7 cellular contexts compared by ENCODE assay signal in genomic region chrX:12947545-12948235, GRCh38. TPM values are rescaled to one million over a fixed set of nuclear protein-coding genes. Genes with fewer than 3 reads are reported as not detected.
DNase-seq lines count a peak whose midpoint lies in the region; ATAC-seq, FAIRE-seq and TF ChIP-seq lines count a peak whose summit lies in the region.

No MANE protein-coding gene starts in this region.

- intact Hi-C loops in K562 (cut with micrococcal nuclease): loop anchor here (1.0 kb wide), 1 partner anchor 541 kb away; no protein-coding TSS in a partner anchor

- H3K79me2 ChIP-seq in Loucy (ENCODE audit: insufficient read depth, low read length) (peaks cover 50% of the 10 kb centered on the region), K562 (ENCODE audit: control insufficient read depth, insufficient read depth, low read length) (no peaks in the 10 kb centered on the region; the same call in 2 of the 3 replicates)

- peak overlapping the region; percentile 71 for H3K9ac ChIP-seq in Loucy (ENCODE audit: low read depth, low read length, poor library complexity, severe bottlenecking)
- H3K9ac ChIP-seq in K562 (ENCODE audit: insufficient read depth in 1 of 2, low read depth in 2 of 2, low read length in 2 of 2): peak overlapping the region in 1 of 2 experiments; percentile 54; a peak in 2 of 4 replicates

- POLR2A ChIA-PET in K562 (lab: Yijun Ruan, JAX): interaction anchor here (1.2 to 1.6 kb wide), 4 partner anchors 17 to 355 kb away, joined by 3 to 10 read pairs (median 5); no protein-coding TSS in a partner anchor

- CTCF ChIA-PET in K562 (lab: Yijun Ruan, JAX; ENCODE audit: low intra/inter-chr PET ratio): interaction anchor here (0.8 to 1.2 kb wide), 2 partner anchors 27 to 540 kb away, joined by 4 to 9 read pairs; no protein-coding TSS in a partner anchor

- H3K27me3 ChIP-seq in Loucy (ENCODE audit: insufficient read depth, low read length, poor library complexity, severe bottlenecking) (no peaks in the 10 kb centered on the region), K562 (ENCODE audit: control insufficient read depth in 2 of 2, insufficient read depth in 2 of 2, low read length in 2 of 2) (no peaks in the 10 kb centered on the region)

- no peak for TF ChIP-seq POLR2A in K562 (conservative IDR thresholded peaks at IDR 0.05)

- H3K4me3 ChIP-seq in Loucy (ENCODE audit: low read length, poor library complexity, severe bottlenecking) (peak overlapping the region; percentile 47), K562 (no peak overlapping the region)

- H3K4me2 ChIP-seq in Loucy (ENCODE audit: low read depth, low read length, poor library complexity, severe bottlenecking): peak overlapping the region; percentile 65
- peak overlapping the region; percentile 0; the same call in 1 of the 2 replicates for H3K4me2 ChIP-seq in K562 (ENCODE audit: insufficient read depth, low read length)

- H3K27ac ChIP-seq in K562 (ENCODE audit: extremely low read depth, low read depth, low read length): peak overlapping the region; percentile 79; the same call in 2 of the 3 replicates

- in situ Hi-C loops in K562 (cut with MboI): no loop called here

- no peak overlapping the region for H3K4me3 Mint-ChIP-seq in nephron

- no peak for TF ChIP-seq CTCF in Loucy (conservative IDR thresholded peaks at IDR 0.05; ENCODE audit: low read length)
- TF ChIP-seq CTCF in K562 (IDR thresholded peaks at IDR 0.05 in 2 of 3, conservative IDR thresholded peaks at IDR 0.05 in 1 of 3; ENCODE audit: insufficient read depth in 2 of 3, low read depth in 1 of 3, low read length in 3 of 3): no peak
- TF ChIP-seq CTCF in nephron (IDR thresholded peaks at IDR 0.05; ENCODE audit: unreplicated experiment in 3 of 3): no peak

- peaks cover 42% of the 10 kb centered on the region for H3K4me1 Mint-ChIP-seq in nephron

- H4K20me1 ChIP-seq in Loucy (ENCODE audit: insufficient read depth, low read length, poor library complexity, severe bottlenecking) (no peaks in the 10 kb centered on the region), K562 (replicated peaks; ENCODE audit: control insufficient read depth, insufficient read depth, low read length) (no peaks in the 10 kb centered on the region)

- H3K27me3 Mint-ChIP-seq in nephron (ENCODE audit: low read depth): no peaks in the 10 kb centered on the region

- TF ChIP-seq RAD21 in K562 (CRISPR knock-in tag; conservative IDR thresholded peaks at IDR 0.05 in 1 of 2, IDR thresholded peaks at IDR 0.05 in 1 of 2): no peak

- no peak for FAIRE-seq in K562 (lab: Jason Lieb, UNC)

- no peaks in the 10 kb centered on the region for H3F3A ChIP-seq in Loucy (ENCODE audit: low read depth)

- 83% methylated on average over 3 of the region's 5 CpGs for WGBS in K562 (ENCODE audit: insufficient coverage, low coverage, missing lambda C conversion rate)

- ATAC-seq in K562 (no peak), HG03565 (IDR thresholded peaks at IDR 0.05; ENCODE audit: unreplicated experiment) (no peak), HG02642 (IDR thresholded peaks at IDR 0.05; ENCODE audit: poor library complexity, unreplicated experiment) (no peak)

- H3K36me3 Mint-ChIP-seq in nephron (ENCODE audit: low read depth): no peaks in the 10 kb centered on the region

- H3K9me2 ChIP-seq in Loucy (replicated peaks; ENCODE audit: low read depth, low read length): no peaks in the 10 kb centered on the region

- peak overlapping the region in 2 of 3 experiments; percentile 92 to 93 for H3K27ac Mint-ChIP-seq in nephron

- H3K4me1 ChIP-seq in Loucy (ENCODE audit: insufficient read depth, low read length, poor library complexity, severe bottlenecking) (peaks cover 39% of the 10 kb centered on the region), K562 (replicated peaks in 1 of 2; ENCODE audit: control insufficient read depth in 2 of 2, insufficient read depth in 2 of 2, low read length in 2 of 2) (peaks cover 5 to 55% of the 10 kb centered on the region in 2 experiments; a peak in 4 of 5 replicates)

- H2AFZ ChIP-seq in Loucy (ENCODE audit: low read length) (no peak overlapping the region), K562 (ENCODE audit: low read depth, low read length) (0 out of 2 replicates have a peak overlapping the region, but pooled peaks have one; percentile 88)

- H3K36me3 ChIP-seq in Loucy (ENCODE audit: insufficient read depth, low read length): no peaks in the 10 kb centered on the region
- no peaks in the 10 kb centered on the region; the same call in 2 of the 3 replicates for H3K36me3 ChIP-seq in K562 (ENCODE audit: control insufficient read depth, insufficient read depth, low read length)

- peak; percentile 50 for DNase-seq in DMS53 (lab: John Stamatoyannopoulos, UW)
- DNase-seq in K562 (ENCODE audit: extremely low read depth in 1 of 4, low spot score in 3 of 4): no peak
- DNase-seq in epidermal melanocyte (ENCODE audit: insufficient read length, low spot score): no peak

- H3K9me3 ChIP-seq in Loucy (ENCODE audit: insufficient read depth, low read depth, low read length) (no peaks in the 10 kb centered on the region), K562 (replicated peaks; ENCODE audit: control insufficient read depth, insufficient read depth, low read depth, low read length) (no peaks in the 10 kb centered on the region)

- no TSS peak for BruUV-seq in K562 (replicated peaks; lab: Mats Ljungman, UMichigan)

- no peaks in the 10 kb centered on the region for H3K9me1 ChIP-seq in K562 (ENCODE audit: control insufficient read depth, insufficient read depth, low read length)

- no peak for TF ChIP-seq EP300 in K562 (IDR thresholded peaks at IDR 0.05; ENCODE audit: low read length)

- H3K9me3 Mint-ChIP-seq in nephron: peaks cover 6% of the 10 kb centered on the region

TF ChIP-seq in K562, 482 proteins besides CTCF, POLR2A, EP300 and RAD21:
- TF ChIP-seq NR2C2 (CRISPR knock-in tag; IDR thresholded peaks at IDR 0.05): no peak
- TF ChIP-seq NR2C2 (tag; IDR thresholded peaks at IDR 0.05): peak; percentile 44; the same call in 1 of the 2 replicates
- no peak for TF ChIP-seq EWSR1 (IDR thresholded peaks at IDR 0.05; ENCODE audit: borderline replicate concordance, low read depth, partially characterized antibody)

RNA-seq across cellular contexts. Expression of gene TMSB4X, which starts 27.2 kb away (rescaled TPM):
- 101 and 112 TPM in 2 replicates for total RNA-seq in K562 (2011; cell fraction: chromatin; rRNA removed; ENCODE audit: low replicate concordance)
- total RNA-seq in K562 (2011; cell fraction: nucleolus; rRNA removed): 168 and 187 TPM in 2 replicates
- total RNA-seq in K562 (2011; cell fraction: nucleoplasm; rRNA removed): 227 and 306 TPM in 2 replicates
- total RNA-seq in K562 (2014; rRNA removed) (1,035 and 1,094 TPM in 2 replicates), K562 (2014; rRNA removed; fragmentation: Illumina TruSeq; extraction: Trizol) (1,529 and 1,745 TPM in 2 replicates), K562 (2015; rRNA removed; fragmentation: Illumina TruSeq; extraction: Trizol) (1,145 and 1,178 TPM in 2 replicates), K562 (2021) (1,266 and 1,292 TPM in 2 replicates)
- polyA plus RNA-seq in K562 (2011; rRNA removed) (1,337 and 1,853 TPM in 2 replicates), K562 (2014; fragmentation: Illumina TruSeq; extraction: Trizol) (1,680 and 2,424 TPM in 2 replicates), K562 (2014; fragmentation: Nextera tagmentation; extraction: Ambion mirVana) (1,000 to 10,000 TPM; 1,688 to 2,035 TPM), K562 (2014; rRNA removed) (1,576 and 1,785 TPM in 2 replicates)
- polyA plus RNA-seq in K562 (2011; cell fraction: cytosol; rRNA removed): 358 and 852 TPM in 2 replicates
- 404 and 705 TPM in 2 replicates for polyA plus RNA-seq in K562 (2011; cell fraction: nucleus; rRNA removed)
- 2,539 and 2,674 TPM in 2 replicates for polyA plus RNA-seq in K562 (2012)
- polyA minus RNA-seq in K562 (2011; rRNA and poly(A)+ RNA removed): 876 and 1,337 TPM in 2 replicates
- 265 and 346 TPM in 2 replicates for polyA minus RNA-seq in K562 (2011; cell fraction: cytosol; rRNA and poly(A)+ RNA removed)
- 112 and 295 TPM in 2 replicates for polyA minus RNA-seq in K562 (2011; cell fraction: nucleus; rRNA and poly(A)+ RNA removed)

RNA-seq across cellular contexts. Expression of gene TLR8, which starts 41.3 kb away (rescaled TPM):
- not detected in 2 replicates for total RNA-seq in K562 (2011; cell fraction: chromatin; rRNA removed; ENCODE audit: low replicate concordance)
- not detected in 2 replicates for total RNA-seq in K562 (2011; cell fraction: nucleolus; rRNA removed)
- not detected in 2 replicates for total RNA-seq in K562 (2011; cell fraction: nucleoplasm; rRNA removed)
- total RNA-seq in K562 (2014; rRNA removed) (not detected in 2 replicates), K562 (2014; rRNA removed; fragmentation: Illumina TruSeq; extraction: Trizol) (not detected in 2 replicates), K562 (2015; rRNA removed; fragmentation: Illumina TruSeq; extraction: Trizol) (not detected in 2 replicates), K562 (2021) (not detected in 2 replicates)
- polyA plus RNA-seq in K562 (2011; rRNA removed) (not detected in 2 replicates), K562 (2014; fragmentation: Illumina TruSeq; extraction: Trizol) (not detected in 2 replicates), K562 (2014; fragmentation: Nextera tagmentation; extraction: Ambion mirVana) (not detected), K562 (2014; rRNA removed) (not detected in 2 replicates)
- not detected in 2 replicates for polyA plus RNA-seq in K562 (2011; cell fraction: cytosol; rRNA removed)
- not detected in 2 replicates for polyA plus RNA-seq in K562 (2011; cell fraction: nucleus; rRNA removed)
- polyA plus RNA-seq in K562 (2012): 0.13 and 0.32 TPM in 2 replicates
- not detected in 2 replicates for polyA minus RNA-seq in K562 (2011; rRNA and poly(A)+ RNA removed)
- not detected in 2 replicates for polyA minus RNA-seq in K562 (2011; cell fraction: cytosol; rRNA and poly(A)+ RNA removed)
- polyA minus RNA-seq in K562 (2011; cell fraction: nucleus; rRNA and poly(A)+ RNA removed): not detected in 2 replicates
